Comparison of ENCODE assay signal across 8 cellular contexts in genomic region chr9:109469646-109470358, GRCh38. TPM values are rescaled to one million over a fixed set of nuclear protein-coding genes. Genes with fewer than 3 reads are reported as not detected.
DNase-seq lines count a peak whose midpoint lies in the region; ATAC-seq lines count a peak whose summit lies in the region.

No MANE protein-coding gene starts in this region.

- H3K27me3 ChIP-seq in skeletal muscle tissue (ENCODE audit: control insufficient read depth in 3 of 3, insufficient read depth in 3 of 3, low read length in 3 of 3): peaks cover 0 to 3% (median 0%) of the 10 kb centered on the region in 3 donors

- DNase-seq in NK-92 treated with Interleukin-12 subunit alpha and Interleukin-12 subunit beta, amount 100 ng/mL, for 24 hours (lab: John Stamatoyannopoulos, UW): peak; percentile 25
- DNase-seq in NK-92 (lab: John Stamatoyannopoulos, UW; ENCODE audit: unreplicated experiment): no peak
- peak; percentile 40 for DNase-seq in NCI-H1105 (lab: John Stamatoyannopoulos, UW)
- peak; percentile 83 for DNase-seq in SW480 (ENCODE audit: low spot score)
- DNase-seq in amygdala (lab: John Stamatoyannopoulos, UW): peak in 53 of 56 donors; percentile 4 to 86 (median 44)
- DNase-seq in hepatic stellate cell (ENCODE audit: low spot score): peak; percentile 66

- H3K27ac ChIP-seq in skeletal muscle tissue (ENCODE audit: low read depth, low read length): peak overlapping the region; percentile 54

- H3K4me1 ChIP-seq in skeletal muscle tissue (ENCODE audit: control insufficient read depth in 3 of 3, insufficient read depth in 3 of 3, low read length in 3 of 3): peaks cover 17 to 52% (median 20%) of the 10 kb centered on the region in 3 donors

- no peak overlapping the region for H3K4me3 ChIP-seq in skeletal muscle tissue (ENCODE audit: low read length in 3 of 3)

- no peaks in the 10 kb centered on the region for H3K9me3 ChIP-seq in skeletal muscle tissue (ENCODE audit: control insufficient read depth in 3 of 3, low read length in 3 of 3)

- peak; percentile 96 for ATAC-seq in HG02759 (IDR thresholded peaks at IDR 0.05; ENCODE audit: unreplicated experiment)

- H3K36me3 ChIP-seq in skeletal muscle tissue (ENCODE audit: control insufficient read depth in 3 of 3, insufficient read depth in 3 of 3, low read length in 3 of 3): no peaks in the 10 kb centered on the region

- peak overlapping the region in 1 of 3 donors; percentile 25 for H3K9ac ChIP-seq in skeletal muscle tissue (ENCODE audit: low read depth in 1 of 3, low read length in 3 of 3)

RNA-seq across cellular contexts. Expression of gene PTPN3, which starts 28.3 kb away (rescaled TPM):
- total RNA-seq in skeletal muscle tissue: 7.8 TPM
